Comparison of ENCODE assay signal across 1 cellular context in genomic region chr11:95218149-95218548, GRCh38.
TF ChIP-seq lines count a peak whose summit lies in the region.

No MANE protein-coding gene starts in this region.

TF ChIP-seq in K562, 482 proteins besides CTCF, POLR2A, EP300 and RAD21:
- TF ChIP-seq C11orf30 (IDR thresholded peaks at IDR 0.05; ENCODE audit: low read depth), result peak; percentile 57
- no peak for TF ChIP-seq E2F1 (CRISPR knock-in tag; IDR thresholded peaks at IDR 0.05)
- peak; percentile 51 for TF ChIP-seq MAFG (tag; conservative IDR thresholded peaks at IDR 0.05)
- TF ChIP-seq MAFK (IDR thresholded peaks at IDR 0.05; ENCODE audit: low read length), result peak; percentile 13; the same call in 1 of the 2 replicates
- peak; percentile 62 for TF ChIP-seq NFE2 (IDR thresholded peaks at IDR 0.05; ENCODE audit: low read depth)
- no peak for TF ChIP-seq FOXK2 (conservative IDR thresholded peaks at IDR 0.05 in 1 of 2, IDR thresholded peaks at IDR 0.05 in 1 of 2; ENCODE audit: low read depth in 2 of 2)
- TF ChIP-seq, protein P1, sequence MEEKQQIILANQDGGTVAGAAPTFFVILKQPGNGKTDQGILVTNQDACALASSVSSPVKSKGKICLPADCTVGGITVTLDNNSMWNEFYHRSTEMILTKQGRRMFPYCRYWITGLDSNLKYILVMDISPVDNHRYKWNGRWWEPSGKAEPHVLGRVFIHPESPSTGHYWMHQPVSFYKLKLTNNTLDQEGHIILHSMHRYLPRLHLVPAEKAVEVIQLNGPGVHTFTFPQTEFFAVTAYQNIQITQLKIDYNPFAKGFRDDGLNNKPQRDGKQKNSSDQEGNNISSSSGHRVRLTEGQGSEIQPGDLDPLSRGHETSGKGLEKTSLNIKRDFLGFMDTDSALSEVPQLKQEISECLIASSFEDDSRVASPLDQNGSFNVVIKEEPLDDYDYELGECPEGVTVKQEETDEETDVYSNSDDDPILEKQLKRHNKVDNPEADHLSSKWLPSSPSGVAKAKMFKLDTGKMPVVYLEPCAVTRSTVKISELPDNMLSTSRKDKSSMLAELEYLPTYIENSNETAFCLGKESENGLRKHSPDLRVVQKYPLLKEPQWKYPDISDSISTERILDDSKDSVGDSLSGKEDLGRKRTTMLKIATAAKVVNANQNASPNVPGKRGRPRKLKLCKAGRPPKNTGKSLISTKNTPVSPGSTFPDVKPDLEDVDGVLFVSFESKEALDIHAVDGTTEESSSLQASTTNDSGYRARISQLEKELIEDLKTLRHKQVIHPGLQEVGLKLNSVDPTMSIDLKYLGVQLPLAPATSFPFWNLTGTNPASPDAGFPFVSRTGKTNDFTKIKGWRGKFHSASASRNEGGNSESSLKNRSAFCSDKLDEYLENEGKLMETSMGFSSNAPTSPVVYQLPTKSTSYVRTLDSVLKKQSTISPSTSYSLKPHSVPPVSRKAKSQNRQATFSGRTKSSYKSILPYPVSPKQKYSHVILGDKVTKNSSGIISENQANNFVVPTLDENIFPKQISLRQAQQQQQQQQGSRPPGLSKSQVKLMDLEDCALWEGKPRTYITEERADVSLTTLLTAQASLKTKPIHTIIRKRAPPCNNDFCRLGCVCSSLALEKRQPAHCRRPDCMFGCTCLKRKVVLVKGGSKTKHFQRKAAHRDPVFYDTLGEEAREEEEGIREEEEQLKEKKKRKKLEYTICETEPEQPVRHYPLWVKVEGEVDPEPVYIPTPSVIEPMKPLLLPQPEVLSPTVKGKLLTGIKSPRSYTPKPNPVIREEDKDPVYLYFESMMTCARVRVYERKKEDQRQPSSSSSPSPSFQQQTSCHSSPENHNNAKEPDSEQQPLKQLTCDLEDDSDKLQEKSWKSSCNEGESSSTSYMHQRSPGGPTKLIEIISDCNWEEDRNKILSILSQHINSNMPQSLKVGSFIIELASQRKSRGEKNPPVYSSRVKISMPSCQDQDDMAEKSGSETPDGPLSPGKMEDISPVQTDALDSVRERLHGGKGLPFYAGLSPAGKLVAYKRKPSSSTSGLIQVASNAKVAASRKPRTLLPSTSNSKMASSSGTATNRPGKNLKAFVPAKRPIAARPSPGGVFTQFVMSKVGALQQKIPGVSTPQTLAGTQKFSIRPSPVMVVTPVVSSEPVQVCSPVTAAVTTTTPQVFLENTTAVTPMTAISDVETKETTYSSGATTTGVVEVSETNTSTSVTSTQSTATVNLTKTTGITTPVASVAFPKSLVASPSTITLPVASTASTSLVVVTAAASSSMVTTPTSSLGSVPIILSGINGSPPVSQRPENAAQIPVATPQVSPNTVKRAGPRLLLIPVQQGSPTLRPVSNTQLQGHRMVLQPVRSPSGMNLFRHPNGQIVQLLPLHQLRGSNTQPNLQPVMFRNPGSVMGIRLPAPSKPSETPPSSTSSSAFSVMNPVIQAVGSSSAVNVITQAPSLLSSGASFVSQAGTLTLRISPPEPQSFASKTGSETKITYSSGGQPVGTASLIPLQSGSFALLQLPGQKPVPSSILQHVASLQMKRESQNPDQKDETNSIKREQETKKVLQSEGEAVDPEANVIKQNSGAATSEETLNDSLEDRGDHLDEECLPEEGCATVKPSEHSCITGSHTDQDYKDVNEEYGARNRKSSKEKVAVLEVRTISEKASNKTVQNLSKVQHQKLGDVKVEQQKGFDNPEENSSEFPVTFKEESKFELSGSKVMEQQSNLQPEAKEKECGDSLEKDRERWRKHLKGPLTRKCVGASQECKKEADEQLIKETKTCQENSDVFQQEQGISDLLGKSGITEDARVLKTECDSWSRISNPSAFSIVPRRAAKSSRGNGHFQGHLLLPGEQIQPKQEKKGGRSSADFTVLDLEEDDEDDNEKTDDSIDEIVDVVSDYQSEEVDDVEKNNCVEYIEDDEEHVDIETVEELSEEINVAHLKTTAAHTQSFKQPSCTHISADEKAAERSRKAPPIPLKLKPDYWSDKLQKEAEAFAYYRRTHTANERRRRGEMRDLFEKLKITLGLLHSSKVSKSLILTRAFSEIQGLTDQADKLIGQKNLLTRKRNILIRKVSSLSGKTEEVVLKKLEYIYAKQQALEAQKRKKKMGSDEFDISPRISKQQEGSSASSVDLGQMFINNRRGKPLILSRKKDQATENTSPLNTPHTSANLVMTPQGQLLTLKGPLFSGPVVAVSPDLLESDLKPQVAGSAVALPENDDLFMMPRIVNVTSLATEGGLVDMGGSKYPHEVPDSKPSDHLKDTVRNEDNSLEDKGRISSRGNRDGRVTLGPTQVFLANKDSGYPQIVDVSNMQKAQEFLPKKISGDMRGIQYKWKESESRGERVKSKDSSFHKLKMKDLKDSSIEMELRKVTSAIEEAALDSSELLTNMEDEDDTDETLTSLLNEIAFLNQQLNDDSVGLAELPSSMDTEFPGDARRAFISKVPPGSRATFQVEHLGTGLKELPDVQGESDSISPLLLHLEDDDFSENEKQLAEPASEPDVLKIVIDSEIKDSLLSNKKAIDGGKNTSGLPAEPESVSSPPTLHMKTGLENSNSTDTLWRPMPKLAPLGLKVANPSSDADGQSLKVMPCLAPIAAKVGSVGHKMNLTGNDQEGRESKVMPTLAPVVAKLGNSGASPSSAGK (IDR thresholded peaks at IDR 0.05), result no peak
